Comparison of ENCODE assay signal across 1 cellular context in the genomic region with DNA sequence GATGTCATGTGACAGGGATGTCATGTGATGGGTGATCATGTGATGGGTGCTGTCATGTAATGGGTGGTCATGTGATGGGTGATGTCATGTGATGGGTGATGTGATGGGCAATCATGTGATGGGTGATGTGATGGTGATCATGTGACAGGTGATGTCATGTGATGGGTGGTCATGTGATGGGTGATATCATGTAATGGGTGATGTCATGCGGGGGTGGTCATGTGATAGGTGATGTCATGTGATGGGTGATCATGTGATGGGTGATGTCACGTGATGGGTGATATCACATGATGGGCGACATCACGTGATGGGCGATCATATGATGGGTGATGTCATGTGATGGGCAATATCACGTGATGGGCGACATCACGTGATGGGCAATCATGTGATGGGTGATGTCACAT.
TF ChIP-seq lines count a peak whose summit lies in the region.

No MANE protein-coding gene starts in this region.

TF ChIP-seq in K562, 482 proteins besides CTCF, POLR2A, EP300 and RAD21 (continued from another document and continues in another):
- TF ChIP-seq PRDM10 (IDR thresholded peaks at IDR 0.05; ENCODE audit: partially characterized antibody), result no peak
- no peak for TF ChIP-seq ZNF354B (CRISPR knock-in tag; IDR thresholded peaks at IDR 0.05)
- no peak for TF ChIP-seq U2AF1 (optimal IDR thresholded peaks at IDR 0.05; ENCODE audit: low read depth, low read length)
- TF ChIP-seq SFPQ (IDR thresholded peaks at IDR 0.05; ENCODE audit: low read depth, low read length), result no peak
- peak; percentile 66 for TF ChIP-seq KHSRP (IDR thresholded peaks at IDR 0.05)
- TF ChIP-seq AFF1 (IDR thresholded peaks at IDR 0.05; ENCODE audit: low read depth in 1 of 2, partially characterized antibody in 2 of 2), result peak; percentile 38 to 99
- no peak for TF ChIP-seq TRIM28 (IDR thresholded peaks at IDR 0.05)
- TF ChIP-seq POLR2B (IDR thresholded peaks at IDR 0.05; ENCODE audit: low read depth, partially characterized antibody), result no peak
- no peak for TF ChIP-seq ZNF766 (CRISPR knock-in tag; conservative IDR thresholded peaks at IDR 0.05)
- TF ChIP-seq JUNB (CRISPR knock-in tag; conservative IDR thresholded peaks at IDR 0.05), result peak; percentile 80
- TF ChIP-seq VEZF1 (CRISPR knock-in tag; IDR thresholded peaks at IDR 0.05), result peak; percentile 41; the same call in 1 of the 2 replicates
- TF ChIP-seq KLF10 (CRISPR knock-in tag; IDR thresholded peaks at IDR 0.05), result no peak
- peak; percentile 43; the same call in 1 of the 2 replicates for TF ChIP-seq ETV1 (tag; conservative IDR thresholded peaks at IDR 0.05; ENCODE audit: low read depth)
- TF ChIP-seq, protein P1, sequence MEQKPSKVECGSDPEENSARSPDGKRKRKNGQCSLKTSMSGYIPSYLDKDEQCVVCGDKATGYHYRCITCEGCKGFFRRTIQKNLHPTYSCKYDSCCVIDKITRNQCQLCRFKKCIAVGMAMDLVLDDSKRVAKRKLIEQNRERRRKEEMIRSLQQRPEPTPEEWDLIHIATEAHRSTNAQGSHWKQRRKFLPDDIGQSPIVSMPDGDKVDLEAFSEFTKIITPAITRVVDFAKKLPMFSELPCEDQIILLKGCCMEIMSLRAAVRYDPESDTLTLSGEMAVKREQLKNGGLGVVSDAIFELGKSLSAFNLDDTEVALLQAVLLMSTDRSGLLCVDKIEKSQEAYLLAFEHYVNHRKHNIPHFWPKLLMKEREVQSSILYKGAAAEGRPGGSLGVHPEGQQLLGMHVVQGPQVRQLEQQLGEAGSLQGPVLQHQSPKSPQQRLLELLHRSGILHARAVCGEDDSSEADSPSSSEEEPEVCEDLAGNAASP (IDR thresholded peaks at IDR 0.05), result no peak
- no peak for TF ChIP-seq BRF1 (IDR thresholded peaks at IDR 0.05; ENCODE audit: borderline replicate concordance, extremely low read depth, insufficient read length)
- peak; percentile 96 for TF ChIP-seq BHLHE40 (IDR thresholded peaks at IDR 0.05; ENCODE audit: low read length)
- peak; percentile 88 for TF ChIP-seq FOXK1 (CRISPR knock-in tag; IDR thresholded peaks at IDR 0.05; ENCODE audit: borderline replicate concordance)
- TF ChIP-seq, protein P2, sequence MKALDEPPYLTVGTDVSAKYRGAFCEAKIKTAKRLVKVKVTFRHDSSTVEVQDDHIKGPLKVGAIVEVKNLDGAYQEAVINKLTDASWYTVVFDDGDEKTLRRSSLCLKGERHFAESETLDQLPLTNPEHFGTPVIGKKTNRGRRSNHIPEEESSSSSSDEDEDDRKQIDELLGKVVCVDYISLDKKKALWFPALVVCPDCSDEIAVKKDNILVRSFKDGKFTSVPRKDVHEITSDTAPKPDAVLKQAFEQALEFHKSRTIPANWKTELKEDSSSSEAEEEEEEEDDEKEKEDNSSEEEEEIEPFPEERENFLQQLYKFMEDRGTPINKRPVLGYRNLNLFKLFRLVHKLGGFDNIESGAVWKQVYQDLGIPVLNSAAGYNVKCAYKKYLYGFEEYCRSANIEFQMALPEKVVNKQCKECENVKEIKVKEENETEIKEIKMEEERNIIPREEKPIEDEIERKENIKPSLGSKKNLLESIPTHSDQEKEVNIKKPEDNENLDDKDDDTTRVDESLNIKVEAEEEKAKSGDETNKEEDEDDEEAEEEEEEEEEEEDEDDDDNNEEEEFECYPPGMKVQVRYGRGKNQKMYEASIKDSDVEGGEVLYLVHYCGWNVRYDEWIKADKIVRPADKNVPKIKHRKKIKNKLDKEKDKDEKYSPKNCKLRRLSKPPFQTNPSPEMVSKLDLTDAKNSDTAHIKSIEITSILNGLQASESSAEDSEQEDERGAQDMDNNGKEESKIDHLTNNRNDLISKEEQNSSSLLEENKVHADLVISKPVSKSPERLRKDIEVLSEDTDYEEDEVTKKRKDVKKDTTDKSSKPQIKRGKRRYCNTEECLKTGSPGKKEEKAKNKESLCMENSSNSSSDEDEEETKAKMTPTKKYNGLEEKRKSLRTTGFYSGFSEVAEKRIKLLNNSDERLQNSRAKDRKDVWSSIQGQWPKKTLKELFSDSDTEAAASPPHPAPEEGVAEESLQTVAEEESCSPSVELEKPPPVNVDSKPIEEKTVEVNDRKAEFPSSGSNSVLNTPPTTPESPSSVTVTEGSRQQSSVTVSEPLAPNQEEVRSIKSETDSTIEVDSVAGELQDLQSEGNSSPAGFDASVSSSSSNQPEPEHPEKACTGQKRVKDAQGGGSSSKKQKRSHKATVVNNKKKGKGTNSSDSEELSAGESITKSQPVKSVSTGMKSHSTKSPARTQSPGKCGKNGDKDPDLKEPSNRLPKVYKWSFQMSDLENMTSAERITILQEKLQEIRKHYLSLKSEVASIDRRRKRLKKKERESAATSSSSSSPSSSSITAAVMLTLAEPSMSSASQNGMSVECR (CRISPR knock-in tag; IDR thresholded peaks at IDR 0.05), result peak; percentile 98
- TF ChIP-seq, protein P3, sequence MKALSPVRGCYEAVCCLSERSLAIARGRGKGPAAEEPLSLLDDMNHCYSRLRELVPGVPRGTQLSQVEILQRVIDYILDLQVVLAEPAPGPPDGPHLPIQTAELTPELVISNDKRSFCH (CRISPR knock-in tag; IDR thresholded peaks at IDR 0.05), result no peak
- TF ChIP-seq, protein P3 (tag; IDR thresholded peaks at IDR 0.05), result 0 out of 2 replicates have a peak, but pooled peaks have one; percentile 27
- TF ChIP-seq LARP7 (IDR thresholded peaks at IDR 0.05), result no peak
- TF ChIP-seq ZNF589 (CRISPR knock-in tag; IDR thresholded peaks at IDR 0.05; ENCODE audit: low read depth), result 0 out of 2 replicates have a peak, but pooled peaks have one; percentile 40
- TF ChIP-seq, protein P4, sequence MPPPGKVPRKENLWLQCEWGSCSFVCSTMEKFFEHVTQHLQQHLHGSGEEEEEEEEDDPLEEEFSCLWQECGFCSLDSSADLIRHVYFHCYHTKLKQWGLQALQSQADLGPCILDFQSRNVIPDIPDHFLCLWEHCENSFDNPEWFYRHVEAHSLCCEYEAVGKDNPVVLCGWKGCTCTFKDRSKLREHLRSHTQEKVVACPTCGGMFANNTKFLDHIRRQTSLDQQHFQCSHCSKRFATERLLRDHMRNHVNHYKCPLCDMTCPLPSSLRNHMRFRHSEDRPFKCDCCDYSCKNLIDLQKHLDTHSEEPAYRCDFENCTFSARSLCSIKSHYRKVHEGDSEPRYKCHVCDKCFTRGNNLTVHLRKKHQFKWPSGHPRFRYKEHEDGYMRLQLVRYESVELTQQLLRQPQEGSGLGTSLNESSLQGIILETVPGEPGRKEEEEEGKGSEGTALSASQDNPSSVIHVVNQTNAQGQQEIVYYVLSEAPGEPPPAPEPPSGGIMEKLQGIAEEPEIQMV (tag; conservative IDR thresholded peaks at IDR 0.05; ENCODE audit: low read depth), result no peak
- peak; percentile 22; the same call in 1 of the 2 replicates for TF ChIP-seq NFIC (IDR thresholded peaks at IDR 0.05)
- TF ChIP-seq, protein P5, sequence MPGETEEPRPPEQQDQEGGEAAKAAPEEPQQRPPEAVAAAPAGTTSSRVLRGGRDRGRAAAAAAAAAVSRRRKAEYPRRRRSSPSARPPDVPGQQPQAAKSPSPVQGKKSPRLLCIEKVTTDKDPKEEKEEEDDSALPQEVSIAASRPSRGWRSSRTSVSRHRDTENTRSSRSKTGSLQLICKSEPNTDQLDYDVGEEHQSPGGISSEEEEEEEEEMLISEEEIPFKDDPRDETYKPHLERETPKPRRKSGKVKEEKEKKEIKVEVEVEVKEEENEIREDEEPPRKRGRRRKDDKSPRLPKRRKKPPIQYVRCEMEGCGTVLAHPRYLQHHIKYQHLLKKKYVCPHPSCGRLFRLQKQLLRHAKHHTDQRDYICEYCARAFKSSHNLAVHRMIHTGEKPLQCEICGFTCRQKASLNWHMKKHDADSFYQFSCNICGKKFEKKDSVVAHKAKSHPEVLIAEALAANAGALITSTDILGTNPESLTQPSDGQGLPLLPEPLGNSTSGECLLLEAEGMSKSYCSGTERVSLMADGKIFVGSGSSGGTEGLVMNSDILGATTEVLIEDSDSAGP (CRISPR knock-in tag; IDR thresholded peaks at IDR 0.05), result peak; percentile 29; the same call in 1 of the 2 replicates
- TF ChIP-seq GABPB2 (CRISPR knock-in tag; conservative IDR thresholded peaks at IDR 0.05), result no peak
- TF ChIP-seq ZNF140 (CRISPR knock-in tag; IDR thresholded peaks at IDR 0.05), result no peak
